21 cellular contexts compared by ENCODE assay signal in the genomic region with DNA sequence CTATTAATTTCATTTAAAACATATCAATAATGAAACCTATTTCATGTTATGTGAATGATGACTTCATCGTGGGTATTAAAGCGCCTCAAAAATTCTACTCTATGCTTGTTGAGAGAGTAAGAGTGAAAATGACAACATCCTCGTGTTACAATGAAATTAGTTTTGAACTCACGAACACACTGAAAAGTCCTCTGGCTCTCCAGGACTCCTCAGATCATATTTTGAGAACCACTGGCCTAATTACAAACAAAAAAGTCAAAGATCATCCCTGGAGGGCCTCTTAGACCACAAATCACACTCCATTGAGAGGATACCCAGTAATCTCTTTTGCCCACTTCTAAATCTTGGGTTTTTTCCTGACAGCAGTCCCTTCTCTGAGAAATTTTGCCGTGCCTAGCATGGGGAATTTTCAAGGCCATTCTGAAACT. TPM values are rescaled to one million over a fixed set of nuclear protein-coding genes. Genes with fewer than 3 reads are reported as not detected.
A peak's percentile ranks its signal among the peaks of the same experiment; 100 is the strongest.
DNase-seq lines count a peak whose midpoint lies in the region; ATAC-seq, FAIRE-seq and TF ChIP-seq lines count a peak whose summit lies in the region.
"Had no signal": no experiment of that assay in that cellular context is flagged by ENCODE, and none has a peak within 500 bp of the region (broad histone marks: within the 10 kb centered on the region; RNA-seq: fewer than 3 reads in every experiment).

No MANE protein-coding gene starts in this region.

- no peaks in the 10 kb centered on the region for H3K9me3 ChIP-seq in esophagus muscularis mucosa
- H3K9me3 ChIP-seq: colonic mucosa, HAP-1, MG63 had no signal

- no peaks in the 10 kb centered on the region for H3K36me3 ChIP-seq in esophagus muscularis mucosa
- H3K36me3 ChIP-seq: brain microvascular endothelial cell, colonic mucosa, HAP-1, MG63 had no signal

- FAIRE-seq in GM19239 (lab: Jason Lieb, UNC): peak; percentile 66
- FAIRE-seq: D721Med, islet of Langerhans had no signal

- peaks cover 23 to 96% (median 89%) of the 10 kb centered on the region in 4 donors for H3K4me1 ChIP-seq in esophagus muscularis mucosa
- H3K4me1 ChIP-seq: colonic mucosa had no signal

- intact Hi-C loops in esophagus muscularis mucosa (cut with DNase I): no loop called here

- ATAC-seq in HG02981 (IDR thresholded peaks at IDR 0.05; ENCODE audit: unreplicated experiment): peak; percentile 60
- ATAC-seq in HG02870 (IDR thresholded peaks at IDR 0.05; ENCODE audit: unreplicated experiment): no peak

- 90% methylated on average over 5 of the region's 5 CpGs for WGBS in esophagus muscularis mucosa

- DNase-seq in GM13976 (ENCODE audit: low spot score) (peak; percentile 48), GM19239 (ENCODE audit: insufficient read length, low spot score) (no peak), esophagus muscularis mucosa (ENCODE audit: extremely low spot score) (no peak), cortex of kidney (lab: John Stamatoyannopoulos, UW) (no peak), DMS79 treated with DMSO at 0.1 percent for 48 hours (lab: John Stamatoyannopoulos, UW) (no peak)
- no peak for DNase-seq in central memory CD4-positive, alpha-beta T cell
- DNase-seq: activated CD4-positive, alpha-beta T cell treated with anti-CD3 and anti-CD28 coated beads, Interleukin-2, amount 10 ng/mL, durations not matched to agents 24 days and 14 days; colonic mucosa; endodermal cell; NCI-H1417 treated with DMSO at 0.1 percent for 48 hours; NCI-H2107; NCI-H524 had no signal

- H3K27ac ChIP-seq in esophagus muscularis mucosa (replicated peaks in 1 of 4): peak overlapping the region; percentile 1 to 74 (median 68)
- H3K27ac ChIP-seq: brain microvascular endothelial cell, colonic mucosa, SK-N-MC, VCaP had no signal

- H3K27me3 ChIP-seq in esophagus muscularis mucosa: no peaks in the 10 kb centered on the region
- H3K27me3 ChIP-seq: brain microvascular endothelial cell, colonic mucosa, MG63 had no signal

- TF ChIP-seq POLR2A in esophagus muscularis mucosa (IDR thresholded peaks at IDR 0.05; ENCODE audit: low read depth): no peak

- in situ Hi-C loops in GM13976 (cut with MboI; ENCODE audit: low sequenced_read_pairs, unreplicated experiment): no loop called here

- TF ChIP-seq CTCF in GM13976 (IDR thresholded peaks at IDR 0.05; ENCODE audit: borderline replicate concordance, control extremely low read depth, extremely low read depth, insufficient read depth, missing control alignments): no peak
- TF ChIP-seq CTCF in esophagus muscularis mucosa (IDR thresholded peaks at IDR 0.05): no peak

- no peak overlapping the region for H3K4me3 ChIP-seq in esophagus muscularis mucosa
- H3K4me3 ChIP-seq: colonic mucosa, HAP-1, MG63, SK-N-MC had no signal

- no peak for TF ChIP-seq EP300 in esophagus muscularis mucosa (IDR thresholded peaks at IDR 0.05)

RNA-seq across cellular contexts. Expression of a gene that starts 19.1 kb away (rescaled TPM):
- 100 to 1,000 TPM in 1 of 4 donors, 10 to 100 TPM in 3; 64.3 to 110 (median 72.5) TPM for total RNA-seq in esophagus muscularis mucosa
